ENCODE assay signal across 19 cellular contexts in the genomic region with DNA sequence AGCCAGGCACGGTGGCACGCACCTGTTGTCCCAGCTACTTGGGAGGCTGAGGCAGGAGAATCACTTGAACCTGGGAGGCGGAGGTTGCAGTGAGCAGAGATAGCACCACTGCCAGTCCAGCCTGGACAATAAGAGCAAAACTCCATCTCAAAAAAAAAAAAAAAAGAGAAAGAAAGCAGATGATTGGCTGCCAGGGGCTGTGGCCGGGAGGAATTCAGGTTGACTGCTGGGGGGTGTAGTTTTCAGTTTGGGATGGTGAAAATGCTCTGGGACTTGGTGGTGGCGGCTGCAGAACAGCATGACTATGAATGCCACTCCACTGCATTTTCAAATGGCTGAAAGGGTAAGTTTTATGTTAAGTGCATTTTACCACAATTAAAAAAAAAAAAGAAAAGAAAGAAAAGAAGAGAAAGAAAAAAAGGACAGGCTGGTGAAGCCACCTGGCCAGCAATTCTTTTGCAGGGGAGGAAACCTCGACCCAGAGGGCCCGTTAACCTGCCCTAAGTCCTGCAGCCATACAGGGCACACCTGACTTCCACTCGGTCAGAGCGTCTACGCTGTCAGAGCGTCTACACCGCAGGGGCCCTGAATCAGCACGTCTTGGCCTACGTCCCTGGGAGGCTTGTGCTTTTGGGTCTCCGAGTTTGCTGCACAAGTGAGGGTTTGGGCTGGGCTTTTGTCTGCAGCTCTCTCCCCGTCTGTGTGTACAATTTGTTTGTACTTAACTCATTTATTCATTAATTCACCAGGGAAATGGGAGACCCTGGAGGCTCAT. TPM values are rescaled to one million over a fixed set of nuclear protein-coding genes. Genes with fewer than 3 reads are reported as not detected.
DNase-seq lines count a peak whose midpoint lies in the region; ATAC-seq and TF ChIP-seq lines count a peak whose summit lies in the region.
"Had no signal": no experiment of that assay in that cellular context is flagged by ENCODE, and none has a peak within 500 bp of the region (broad histone marks: within the 10 kb centered on the region; RNA-seq: fewer than 3 reads in every experiment).

No MANE protein-coding gene starts in this region.

- no peak overlapping the region for H3K4me3 Mint-ChIP-seq in activated naive CD8-positive, alpha-beta T cell
- H3K4me3 Mint-ChIP-seq in activated naive CD8-positive, alpha-beta T cell treated with anti-CD3 and anti-CD28 coated beads, Interleukin-2, amount 50 U/mL, for 24 hours, result no peak overlapping the region
- peak overlapping the region; percentile 47 for H3K4me3 Mint-ChIP-seq in neural crest cell
- H3K4me3 Mint-ChIP-seq: CD4-positive, alpha-beta T cell; H9 had no signal

- in situ Hi-C loops in gastrocnemius medialis (cut with MboI; ENCODE audit: low sequenced_read_pairs in 4 of 4), result no loop called here

- peak overlapping the region; percentile 32 for H3K9ac ChIP-seq in SK-N-MC (ENCODE audit: insufficient read length)

- H3K27ac Mint-ChIP-seq in activated naive CD8-positive, alpha-beta T cell, result peak overlapping the region; percentile 17
- H3K27ac Mint-ChIP-seq in activated naive CD8-positive, alpha-beta T cell treated with anti-CD3 and anti-CD28 coated beads, Interleukin-2, amount 50 U/mL, for 24 hours, result no peak overlapping the region
- no peak overlapping the region for H3K27ac Mint-ChIP-seq in neural crest cell (ENCODE audit: unreplicated experiment)
- H3K27ac Mint-ChIP-seq: CD4-positive, alpha-beta T cell; H9 had no signal

- H3K36me3 Mint-ChIP-seq in activated naive CD8-positive, alpha-beta T cell, result peaks cover 7% of the 10 kb centered on the region
- H3K36me3 Mint-ChIP-seq in activated naive CD8-positive, alpha-beta T cell treated with anti-CD3 and anti-CD28 coated beads, Interleukin-2, amount 50 U/mL, for 24 hours (ENCODE audit: low read depth), result peaks cover 10% of the 10 kb centered on the region
- peaks cover 3% of the 10 kb centered on the region for H3K36me3 Mint-ChIP-seq in neural crest cell (ENCODE audit: low read depth)

- H3K4me1 ChIP-seq in gastrocnemius medialis, result peaks cover 12 to 13% of the 10 kb centered on the region in 2 donors

- TF ChIP-seq CTCF in neural crest cell (conservative IDR thresholded peaks at IDR 0.05) (no peak), gastrocnemius medialis (IDR thresholded peaks at IDR 0.05 in 4 of 5, conservative IDR thresholded peaks at IDR 0.05 in 1 of 5) (no peak)

- H3K4me3 ChIP-seq in SK-N-MC (no peak overlapping the region), gastrocnemius medialis (no peak overlapping the region)
- H3K4me3 ChIP-seq: BLaER1 treated with 17β-estradiol and CSF1 and Interleukin-3, amounts not matched to agents 10 nM and 100 nM had no signal

- DNase-seq in activated naive CD8-positive, alpha-beta T cell treated with anti-CD3 and anti-CD28 coated beads, Interleukin-2, amount 50 U/mL, for 24 hours, result no peak
- DNase-seq in SK-N-MC (ENCODE audit: low read depth, low spot score) (no peak), neural crest cell (ENCODE audit: low read depth, low spot score) (no peak), gastrocnemius medialis (no peak), NOMO-1 treated with dmso at 0.1 percent for 144 hours (lab: John Stamatoyannopoulos, UW; ENCODE audit: unreplicated experiment) (no peak), SIG-M5 (lab: John Stamatoyannopoulos, UW) (no peak)
- DNase-seq in stimulated activated CD4-positive, alpha-beta T cell treated with anti-CD3 and anti-CD28 coated beads, Interleukin-4, amount 100 ng/mL, for 4 hours, result no peak
- DNase-seq: ACHN; Calu3; CD4-positive, alpha-beta T cell; DMS 273 treated with DMSO at 0.1 percent for 48 hours; EL; GDM1; GOT3; H9 had no signal

- H3K27ac ChIP-seq in SK-N-MC (peak overlapping the region; percentile 42; the same call in 1 of the 2 replicates), gastrocnemius medialis (no peak overlapping the region)
- H3K27ac ChIP-seq: BLaER1 treated with 17β-estradiol and CSF1 and Interleukin-3, amounts not matched to agents 10 nM and 100 nM had no signal

- H3K9me3 Mint-ChIP-seq in activated naive CD8-positive, alpha-beta T cell (ENCODE audit: low read depth), result no peaks in the 10 kb centered on the region
- no peaks in the 10 kb centered on the region for H3K9me3 Mint-ChIP-seq in activated naive CD8-positive, alpha-beta T cell treated with anti-CD3 and anti-CD28 coated beads, Interleukin-2, amount 50 U/mL, for 24 hours
- H3K9me3 Mint-ChIP-seq in neural crest cell, result no peaks in the 10 kb centered on the region
- H3K9me3 Mint-ChIP-seq: CD4-positive, alpha-beta T cell had no signal

- ATAC-seq in activated naive CD8-positive, alpha-beta T cell treated with anti-CD3 and anti-CD28 coated beads, Interleukin-2, amount 50 U/mL, for 24 hours, result no peak
- ATAC-seq in gastrocnemius medialis, result no peak
- ATAC-seq: HepG2 had no signal

- peaks cover 29% of the 10 kb centered on the region for H3K4me1 Mint-ChIP-seq in activated naive CD8-positive, alpha-beta T cell (ENCODE audit: low read depth)
- H3K4me1 Mint-ChIP-seq in activated naive CD8-positive, alpha-beta T cell treated with anti-CD3 and anti-CD28 coated beads, Interleukin-2, amount 50 U/mL, for 24 hours, result peaks cover 33% of the 10 kb centered on the region
- peaks cover 36% of the 10 kb centered on the region for H3K4me1 Mint-ChIP-seq in neural crest cell

- peaks cover 3% of the 10 kb centered on the region for H3K27me3 Mint-ChIP-seq in activated naive CD8-positive, alpha-beta T cell
- peaks cover 15% of the 10 kb centered on the region for H3K27me3 Mint-ChIP-seq in activated naive CD8-positive, alpha-beta T cell treated with anti-CD3 and anti-CD28 coated beads, Interleukin-2, amount 50 U/mL, for 24 hours
- H3K27me3 Mint-ChIP-seq in neural crest cell (ENCODE audit: low read depth), result peaks cover 19% of the 10 kb centered on the region

- no peaks in the 10 kb centered on the region for H3K9me3 ChIP-seq in SK-N-MC (ENCODE audit: low read depth, low read length)
- H3K9me3 ChIP-seq in gastrocnemius medialis, result no peaks in the 10 kb centered on the region

- intact Hi-C loops in gastrocnemius medialis (cut with DNase I; ENCODE audit: low total_unique reads), result no loop called here

- no peak for TF ChIP-seq POLR2A in gastrocnemius medialis (IDR thresholded peaks at IDR 0.05)

- no peaks in the 10 kb centered on the region for H3K27me3 ChIP-seq in gastrocnemius medialis

- H3K36me3 ChIP-seq in SK-N-MC (ENCODE audit: insufficient read depth, low read length) (no peaks in the 10 kb centered on the region), gastrocnemius medialis (no peaks in the 10 kb centered on the region)

RNA-seq across cellular contexts. Expression of a gene that starts 3.6 kb away (rescaled TPM):
- total RNA-seq in neural crest cell (34.3 and 36.7 TPM in 2 replicates), gastrocnemius medialis (100 to 1,000 TPM in 1 of 4 donors, 10 to 100 TPM in 3; 59.7 to 101 (median 88.7) TPM)

RNA-seq across cellular contexts. Expression of a gene that starts 6.7 kb away (rescaled TPM):
- total RNA-seq in neural crest cell (not detected in 2 replicates), gastrocnemius medialis (not detected)
- total RNA-seq: A172; Calu3; CD4-positive, alpha-beta T cell; HepG2 had no signal

RNA-seq across cellular contexts. Expression of a gene that starts 14.8 kb away (rescaled TPM):
- total RNA-seq in neural crest cell (0.54 and 0.59 TPM in 2 replicates), gastrocnemius medialis (not detected)
- total RNA-seq: A172; Calu3; CD4-positive, alpha-beta T cell; HepG2 had no signal

RNA-seq across cellular contexts. Expression of a gene that starts 18.5 kb away (rescaled TPM):
- total RNA-seq in neural crest cell (14.8 and 15.0 TPM in 2 replicates), gastrocnemius medialis (10 to 100 TPM in 3 of 4 donors, 1 to 10 TPM in 1; 7.4 to 22.3 (median 14.1) TPM)

RNA-seq across cellular contexts. Expression of a gene that starts 27.1 kb away (rescaled TPM):
- total RNA-seq in neural crest cell, result 81.1 and 87.9 TPM in 2 replicates
- 1 to 10 TPM in 2 of 4 donors, under 1 TPM in 2; 0.40 to 2.5 (median 1.1) TPM for total RNA-seq in gastrocnemius medialis
